Comparison of ENCODE assay signal across 8 cellular contexts in the genomic region with DNA sequence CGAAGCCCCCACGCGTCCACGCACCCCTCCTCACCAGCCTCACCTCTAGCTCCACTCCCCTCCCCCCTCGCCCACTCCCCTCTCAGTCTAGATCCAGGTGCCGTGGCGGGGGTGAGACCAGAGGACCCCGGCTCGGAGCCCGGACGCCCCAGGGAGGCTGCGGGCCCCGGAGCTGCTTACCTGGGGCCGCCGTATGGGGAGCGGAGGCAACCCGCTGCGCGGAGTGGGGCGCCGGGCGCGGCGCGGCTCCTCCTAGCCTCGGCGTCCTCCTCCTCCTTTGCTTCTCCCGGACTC.
A peak's percentile ranks its signal among the peaks of the same experiment; 100 is the strongest.
DNase-seq lines count a peak whose midpoint lies in the region; ATAC-seq and TF ChIP-seq lines count a peak whose summit lies in the region.

No MANE protein-coding gene starts in this region.

- no peak for TF ChIP-seq CTCF in SU-DHL-6 (IDR thresholded peaks at IDR 0.05; ENCODE audit: insufficient read depth, low read length, poor library complexity, severe bottlenecking)
- TF ChIP-seq CTCF in foreskin fibroblast (IDR thresholded peaks at IDR 0.05; ENCODE audit: low read depth, low read length), result no peak
- no peak for TF ChIP-seq CTCF in GM13976 (IDR thresholded peaks at IDR 0.05; ENCODE audit: borderline replicate concordance, control extremely low read depth, extremely low read depth, insufficient read depth, missing control alignments)

- no peaks in the 10 kb centered on the region for H4K20me1 ChIP-seq in SU-DHL-6 (ENCODE audit: low read depth, low read length)

- DNase-seq in foreskin fibroblast, result no peak
- no peak for DNase-seq in skeletal muscle cell (ENCODE audit: low read depth)
- no peak for DNase-seq in NCI-H82 (lab: John Stamatoyannopoulos, UW)
- no peak for DNase-seq in activated gamma-delta T cell (lab: John Stamatoyannopoulos, UW)
- no peak for DNase-seq in GM13976 (ENCODE audit: low spot score)
- no peak for DNase-seq in NCI-H128 (lab: John Stamatoyannopoulos, UW; ENCODE audit: unreplicated experiment)

- H3K9me3 ChIP-seq in SU-DHL-6 (ENCODE audit: insufficient read depth, low read length), result no peaks in the 10 kb centered on the region

- no peak overlapping the region for H3K27ac ChIP-seq in SU-DHL-6 (ENCODE audit: low read depth, low read length)

- in situ Hi-C loops in GM13976 (cut with MboI; ENCODE audit: low sequenced_read_pairs, unreplicated experiment), result loop anchor here (25.0 kb wide), 1 partner anchor 824 kb away; no protein-coding TSS in a partner anchor

- peak; percentile 34 for ATAC-seq in GM19351 (IDR thresholded peaks at IDR 0.05; ENCODE audit: unreplicated experiment)

- no peak overlapping the region for H3K4me3 ChIP-seq in SU-DHL-6 (ENCODE audit: insufficient read depth, low read length, poor library complexity, severe bottlenecking)
- H3K4me3 ChIP-seq in foreskin fibroblast (ENCODE audit: low read depth in 1 of 2, low read length in 2 of 2), result peak overlapping the region; percentile 67 to 71
- H3K4me3 ChIP-seq in skeletal muscle cell (ENCODE audit: low read depth, low read length), result peak overlapping the region; percentile 67

- H3K9me2 ChIP-seq in SU-DHL-6 (replicated peaks; ENCODE audit: insufficient read depth, low read length), result no peaks in the 10 kb centered on the region

- no peaks in the 10 kb centered on the region for H3K79me2 ChIP-seq in SU-DHL-6 (ENCODE audit: insufficient read depth, low read length)

- H3K9ac ChIP-seq in SU-DHL-6 (ENCODE audit: low read length), result no peak overlapping the region

- no peaks in the 10 kb centered on the region for H3F3A ChIP-seq in SU-DHL-6 (ENCODE audit: insufficient read depth)

- no peaks in the 10 kb centered on the region for H3K36me3 ChIP-seq in SU-DHL-6 (ENCODE audit: low read length)

- no peaks in the 10 kb centered on the region for H3K27me3 ChIP-seq in SU-DHL-6 (ENCODE audit: low read length)

- no peak overlapping the region for H2AFZ ChIP-seq in SU-DHL-6 (ENCODE audit: low read depth, low read length, severe bottlenecking)

- peak overlapping the region; percentile 55 for H3K4me2 ChIP-seq in SU-DHL-6 (ENCODE audit: low read depth, low read length, poor library complexity, severe bottlenecking)
